8 cellular contexts compared by ENCODE assay signal in the genomic region with DNA sequence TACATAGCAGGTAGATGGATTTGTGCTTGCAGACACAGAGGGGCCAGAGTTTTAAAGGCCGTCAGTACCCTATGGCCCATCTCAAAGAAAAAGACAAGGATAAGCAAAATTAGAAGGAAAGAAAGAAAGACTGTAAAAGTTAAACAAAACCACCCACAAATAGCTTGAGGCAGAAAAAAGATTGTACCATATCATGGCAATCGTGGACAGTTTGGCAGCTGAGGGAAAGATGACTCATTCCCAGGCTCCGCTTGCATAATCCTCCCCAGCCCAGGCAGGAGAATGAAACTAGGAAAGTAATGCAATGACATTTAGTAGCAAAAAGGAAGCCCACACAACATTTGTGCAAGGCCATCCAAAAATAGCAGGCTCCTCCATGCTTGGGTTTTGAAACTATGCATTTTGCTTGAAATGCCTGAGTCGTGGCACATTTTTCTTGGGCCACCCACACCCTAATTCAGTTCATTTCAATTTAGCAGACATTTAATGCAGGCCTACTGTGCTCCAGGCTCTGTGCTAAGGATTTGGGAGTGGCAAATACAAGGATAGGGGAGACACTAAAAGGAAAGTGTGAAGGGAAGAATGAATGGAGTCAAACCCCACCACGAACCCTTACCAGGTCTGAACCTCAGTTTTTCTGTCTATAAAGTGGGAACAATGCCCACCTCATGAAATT. TPM values are rescaled to one million over a fixed set of nuclear protein-coding genes. Genes with fewer than 3 reads are reported as not detected.
DNase-seq lines count a peak whose midpoint lies in the region; ATAC-seq lines count a peak whose summit lies in the region.

No MANE protein-coding gene starts in this region.

- ATAC-seq in HG03342 (IDR thresholded peaks at IDR 0.05; ENCODE audit: unreplicated experiment) = no peak

- H3K4me1 ChIP-seq in subcutaneous abdominal adipose tissue (ENCODE audit: control insufficient read depth in 5 of 5, insufficient read depth in 5 of 5, low read length in 5 of 5) = peaks cover 9 to 47% (median 39%) of the 10 kb centered on the region in 5 donors

- H3K36me3 ChIP-seq in subcutaneous abdominal adipose tissue (ENCODE audit: control insufficient read depth in 5 of 5, insufficient read depth in 5 of 5, low read length in 5 of 5) = no peaks in the 10 kb centered on the region

- peak; percentile 10 for DNase-seq in activated CD8-positive, alpha-beta memory T cell treated with anti-CD3 and anti-CD28 coated beads, Interleukin-2, amount 50 U/mL, for 24 hours (ENCODE audit: extremely low read depth)
- DNase-seq in activated CD8-positive, alpha-beta memory T cell treated with anti-CD3 and anti-CD28 coated beads, Interleukin-2, amount 50 U/mL, for 4 hours = no peak
- peak; percentile 98 for DNase-seq in RPMI7951 (ENCODE audit: low read depth)
- peak; percentile 92 to 94 for DNase-seq in lung microvascular endothelial cell (ENCODE audit: low read depth in 2 of 2)
- DNase-seq in T-helper 9 cell = no peak

- peak overlapping the region in 4 of 5 donors; percentile 40 to 62 (median 54) for H3K9ac ChIP-seq in subcutaneous abdominal adipose tissue (ENCODE audit: low read length in 5 of 5)

- H3K4me3 ChIP-seq in subcutaneous abdominal adipose tissue (ENCODE audit: low read depth in 1 of 5, low read length in 5 of 5) = peak overlapping the region in 2 of 5 donors; percentile 22 to 31

- no peaks in the 10 kb centered on the region for H3K9me3 ChIP-seq in subcutaneous abdominal adipose tissue (ENCODE audit: control insufficient read depth in 5 of 5, low read length in 5 of 5)

- H3K27ac ChIP-seq in cingulate gyrus (ENCODE audit: low read depth, low read length) (peak overlapping the region; percentile 75), subcutaneous abdominal adipose tissue (ENCODE audit: low read depth, low read length) (peak overlapping the region; percentile 81)

- no peaks in the 10 kb centered on the region for H3K27me3 ChIP-seq in subcutaneous abdominal adipose tissue (ENCODE audit: control insufficient read depth in 5 of 5, insufficient read depth in 4 of 5, low read length in 5 of 5)

RNA-seq across cellular contexts. Expression of a gene that starts 40.9 kb away (rescaled TPM):
- total RNA-seq in RPMI7951 (2014; rRNA removed; shearing (Covaris generic)) = 17.7 and 19.7 TPM in 2 replicates
- 5.4 and 12.0 TPM in 2 replicates for total RNA-seq in lung microvascular endothelial cell

Comparison
In these comparisons a context has a peak if more than half of its experiments do, and no peak if none do; other contexts are left out.
1. DNase-seq: peak in activated CD8-positive, alpha-beta memory T cell treated with anti-CD3 and anti-CD28 coated beads, Interleukin-2, amount 50 U/mL, for 24 hours (single experiment), RPMI7951 (single experiment) and lung microvascular endothelial cell (2 of 2); none in activated CD8-positive, alpha-beta memory T cell treated with anti-CD3 and anti-CD28 coated beads, Interleukin-2, amount 50 U/mL, for 4 hours (single experiment) and T-helper 9 cell (single experiment).